Comparison of ENCODE assay signal across 8 cellular contexts in genomic region chr5:156920042-156920860, GRCh38. TPM values are rescaled to one million over a fixed set of nuclear protein-coding genes. Genes with fewer than 3 reads are reported as not detected.
A peak's percentile ranks its signal among the peaks of the same experiment; 100 is the strongest.
DNase-seq lines count a peak whose midpoint lies in the region; ATAC-seq and TF ChIP-seq lines count a peak whose summit lies in the region.

No MANE protein-coding gene starts in this region.

- peak overlapping the region; percentile 99 for H3K27ac Mint-ChIP-seq in activated T-helper 1 cell treated with anti-CD3 and anti-CD28 coated beads, Interleukin-12 subunit alpha, Interleukin-12 subunit beta, Interleukin-2, Interleukin-4 antibody, amounts not matched to agents 30 ng/mL and 10 ng/mL and 1 ng/mL, durations not matched to agents 14 hours and 24 hours and 36 hours

- no peaks in the 10 kb centered on the region for H3K4me1 ChIP-seq in SK-N-SH (ENCODE audit: control insufficient read depth in 1 of 2, insufficient read depth in 2 of 2, low read depth in 1 of 2, low read length in 1 of 2)
- H3K4me1 ChIP-seq in upper lobe of left lung: no peaks in the 10 kb centered on the region

- no peak for TF ChIP-seq POLR2A in upper lobe of left lung (IDR thresholded peaks at IDR 0.05)

- no peaks in the 10 kb centered on the region for H3K9me3 ChIP-seq in SK-N-SH
- no peaks in the 10 kb centered on the region for H3K9me3 ChIP-seq in upper lobe of left lung

- H3K36me3 ChIP-seq in SK-N-SH (replicated peaks in 1 of 2; ENCODE audit: control insufficient read depth in 1 of 2, insufficient read depth in 2 of 2, low read length in 1 of 2): no peaks in the 10 kb centered on the region
- no peaks in the 10 kb centered on the region for H3K36me3 ChIP-seq in upper lobe of left lung

- no peaks in the 10 kb centered on the region for H3K9me3 Mint-ChIP-seq in activated T-helper 1 cell treated with anti-CD3 and anti-CD28 coated beads, Interleukin-12 subunit alpha, Interleukin-12 subunit beta, Interleukin-2, Interleukin-4 antibody, amounts not matched to agents 30 ng/mL and 10 ng/mL and 1 ng/mL, durations not matched to agents 14 hours and 24 hours and 36 hours

- no peak overlapping the region for H3K27ac ChIP-seq in SK-N-SH (ENCODE audit: low read depth in 2 of 2, low read length in 1 of 2)
- H3K27ac ChIP-seq in upper lobe of left lung: no peak overlapping the region
- H3K27ac ChIP-seq in substantia nigra (ENCODE audit: low read depth, low read length, poor library complexity, severe bottlenecking): no peak overlapping the region

- H3K27me3 Mint-ChIP-seq in activated T-helper 1 cell treated with anti-CD3 and anti-CD28 coated beads, Interleukin-12 subunit alpha, Interleukin-12 subunit beta, Interleukin-2, Interleukin-4 antibody, amounts not matched to agents 30 ng/mL and 10 ng/mL and 1 ng/mL, durations not matched to agents 14 hours and 24 hours and 36 hours (ENCODE audit: insufficient read depth): no peaks in the 10 kb centered on the region

- H3K9ac ChIP-seq in SK-N-SH: no peak overlapping the region

- no peaks in the 10 kb centered on the region for H4K20me1 ChIP-seq in SK-N-SH (ENCODE audit: insufficient read depth)

- no peak for TF ChIP-seq RAD21 in SK-N-SH (IDR thresholded peaks at IDR 0.05; ENCODE audit: low read length)

- intact Hi-C loops in activated T-helper 1 cell treated with anti-CD3 and anti-CD28 coated beads, Interleukin-12 subunit alpha, Interleukin-12 subunit beta, Interleukin-2, Interleukin-4 antibody, amounts not matched to agents 30 ng/mL and 10 ng/mL and 1 ng/mL, durations not matched to agents 14 hours and 24 hours and 36 hours (cut with micrococcal nuclease): loop anchor here (1.0 to 5.0 kb wide), 19 partner anchors 9 to 939 kb away; partner anchors contain the start of genes CLINT1, HAVCR2 and MED7

- H3K4me3 Mint-ChIP-seq in activated T-helper 1 cell treated with anti-CD3 and anti-CD28 coated beads, Interleukin-12 subunit alpha, Interleukin-12 subunit beta, Interleukin-2, Interleukin-4 antibody, amounts not matched to agents 30 ng/mL and 10 ng/mL and 1 ng/mL, durations not matched to agents 14 hours and 24 hours and 36 hours: peak overlapping the region; percentile 89

- no peak for DNase-seq in SK-N-SH
- peak; percentile 80 for DNase-seq in activated T-helper 1 cell treated with anti-CD3 and anti-CD28 coated beads, Interleukin-12 subunit alpha, Interleukin-12 subunit beta, Interleukin-2, Interleukin-4 antibody, amounts not matched to agents 30 ng/mL and 10 ng/mL and 1 ng/mL, durations not matched to agents 14 hours and 24 hours and 36 hours (ENCODE audit: low spot score)
- DNase-seq in stimulated activated CD8-positive, alpha-beta memory T cell treated with anti-CD3 and anti-CD28 coated beads, Interleukin-15, amount 100 ng/mL, for 24 hours (ENCODE audit: low read depth): peak; percentile 13
- no peak for DNase-seq in NCI-H1092 treated with DMSO at 0.1 percent for 48 hours (lab: John Stamatoyannopoulos, UW)
- DNase-seq in upper lobe of left lung: no peak
- no peak for DNase-seq in substantia nigra (lab: John Stamatoyannopoulos, UW)

- WGBS in SK-N-SH (ENCODE audit: low lambda C conversion rate): 44% methylated on average over 7 of the region's 7 CpGs
- whole genome bisulfite sequencing in upper lobe of left lung, 2 donors: 78 to 80% methylated on average over 7 of the region's 7 CpGs

- CTCF ChIA-PET in SK-N-SH (lab: Yijun Ruan, JAX): no interaction called here

- H3K4me3 ChIP-seq in SK-N-SH (ENCODE audit: low read depth in 2 of 2, low read length in 1 of 2) (no peak overlapping the region), upper lobe of left lung (no peak overlapping the region)

- H3K27me3 ChIP-seq in SK-N-SH (ENCODE audit: insufficient read depth) (no peaks in the 10 kb centered on the region), upper lobe of left lung (no peaks in the 10 kb centered on the region)

- H3F3A ChIP-seq in SK-N-SH (replicated peaks; ENCODE audit: insufficient read depth): no peaks in the 10 kb centered on the region

- no peak overlapping the region for H2AFZ ChIP-seq in SK-N-SH (ENCODE audit: low read depth)

- ATAC-seq in SK-N-SH treated with all-trans-retinoic acid at 6 μM for 48 hours: no peak
- peak; percentile 53 for ATAC-seq in HG03196 (IDR thresholded peaks at IDR 0.05; ENCODE audit: unreplicated experiment)
- no peak for ATAC-seq in upper lobe of left lung (ENCODE audit: low FRiP score in 2 of 2)

- peaks cover 80% of the 10 kb centered on the region for H3K4me1 Mint-ChIP-seq in activated T-helper 1 cell treated with anti-CD3 and anti-CD28 coated beads, Interleukin-12 subunit alpha, Interleukin-12 subunit beta, Interleukin-2, Interleukin-4 antibody, amounts not matched to agents 30 ng/mL and 10 ng/mL and 1 ng/mL, durations not matched to agents 14 hours and 24 hours and 36 hours (ENCODE audit: low read depth)

- H3K36me3 Mint-ChIP-seq in activated T-helper 1 cell treated with anti-CD3 and anti-CD28 coated beads, Interleukin-12 subunit alpha, Interleukin-12 subunit beta, Interleukin-2, Interleukin-4 antibody, amounts not matched to agents 30 ng/mL and 10 ng/mL and 1 ng/mL, durations not matched to agents 14 hours and 24 hours and 36 hours (ENCODE audit: low read depth): peaks cover 47% of the 10 kb centered on the region

- TF ChIP-seq CTCF in SK-N-SH (IDR thresholded peaks at IDR 0.05): no peak
- TF ChIP-seq CTCF in upper lobe of left lung (IDR thresholded peaks at IDR 0.05): no peak

- H3K9me2 ChIP-seq in SK-N-SH: no peaks in the 10 kb centered on the region

- TF ChIP-seq EP300 in SK-N-SH (IDR thresholded peaks at IDR 0.05; ENCODE audit: borderline replicate concordance in 1 of 2, low read depth in 1 of 2, low read length in 1 of 2): no peak
- no peak for TF ChIP-seq EP300 in upper lobe of left lung (IDR thresholded peaks at IDR 0.05)

- H3K79me2 ChIP-seq in SK-N-SH (ENCODE audit: insufficient read depth): no peaks in the 10 kb centered on the region

- POLR2A ChIA-PET in SK-N-SH (lab: Yijun Ruan, JAX): no interaction called here

- no peak overlapping the region for H3K4me2 ChIP-seq in SK-N-SH

TF ChIP-seq in SK-N-SH treated with all-trans-retinoic acid at 6 μM for 48 hours, 23 proteins besides CTCF, POLR2A, EP300 and RAD21:
- peak; percentile 84 for TF ChIP-seq ZNF70 (CRISPR knock-in tag; IDR thresholded peaks at IDR 0.05)
- no peak for TF ChIP-seq BACH2 (CRISPR knock-in tag; IDR thresholded peaks at IDR 0.05; ENCODE audit: borderline replicate concordance)

TF ChIP-seq in SK-N-SH, 30 proteins besides CTCF, POLR2A, EP300 and RAD21:
- TF ChIP-seq SMC3 (IDR thresholded peaks at IDR 0.05; ENCODE audit: low read depth, low read length): no peak
- TF ChIP-seq SIN3A (IDR thresholded peaks at IDR 0.05; ENCODE audit: borderline replicate concordance, low read depth, low read length): no peak
- no peak for TF ChIP-seq GATA2 (CRISPR knock-in tag; IDR thresholded peaks at IDR 0.05)
- TF ChIP-seq FOXM1 (IDR thresholded peaks at IDR 0.05; ENCODE audit: low read depth): no peak
- no peak for TF ChIP-seq NFIC (IDR thresholded peaks at IDR 0.05; ENCODE audit: borderline replicate concordance)
- TF ChIP-seq YY1 (IDR thresholded peaks at IDR 0.05; ENCODE audit: low read depth): no peak
- no peak for TF ChIP-seq POLR2AphosphoS5 (IDR thresholded peaks at IDR 0.05; ENCODE audit: low read depth, low read length)

RNA-seq across cellular contexts. Expression of gene TIMD4, which starts 42.8 kb away (rescaled TPM):
- not detected in 2 replicates for polyA plus RNA-seq in SK-N-SH (2012; rRNA removed)
- not detected in 2 replicates for polyA plus RNA-seq in SK-N-SH (2012; cell fraction: cytosol; rRNA removed)
- not detected in 2 replicates for polyA plus RNA-seq in SK-N-SH (2012; cell fraction: nucleus; rRNA removed)
- 24.5 and 27.3 TPM in 2 replicates for total RNA-seq in activated T-helper 1 cell treated with anti-CD3 and anti-CD28 coated beads, Interleukin-12 subunit alpha, Interleukin-12 subunit beta, Interleukin-2, Interleukin-4 antibody, amounts not matched to agents 30 ng/mL and 10 ng/mL and 1 ng/mL, durations not matched to agents 14 hours and 24 hours and 36 hours
- total RNA-seq in upper lobe of left lung: under 1 TPM in 2 of 6 donors, not detected in 4; 0.31 to 0.54 TPM

Comparison
In these comparisons a context has a peak if more than half of its experiments do, and no peak if none do; other contexts are left out.
1. DNase-seq: peak in activated T-helper 1 cell treated with anti-CD3 and anti-CD28 coated beads, Interleukin-12 subunit alpha, Interleukin-12 subunit beta, Interleukin-2, Interleukin-4 antibody, amounts not matched to agents 30 ng/mL and 10 ng/mL and 1 ng/mL, durations not matched to agents 14 hours and 24 hours and 36 hours (single experiment) and stimulated activated CD8-positive, alpha-beta memory T cell treated with anti-CD3 and anti-CD28 coated beads, Interleukin-15, amount 100 ng/mL, for 24 hours (single experiment); none in SK-N-SH (single experiment), NCI-H1092 treated with DMSO at 0.1 percent for 48 hours (single experiment), upper lobe of left lung (0 of 2) and substantia nigra (0 of 49).
2. RNA of gene TIMD4, which starts 42.8 kb away (total RNA-seq): 24.5 to 27.3 TPM in activated T-helper 1 cell treated with anti-CD3 and anti-CD28 coated beads, Interleukin-12 subunit alpha, Interleukin-12 subunit beta, Interleukin-2, Interleukin-4 antibody, amounts not matched to agents 30 ng/mL and 10 ng/mL and 1 ng/mL, durations not matched to agents 14 hours and 24 hours and 36 hours; 0.31 to 0.54 TPM in upper lobe of left lung; every median in the first group is over 10 times any median in the second.